In the genomic region with DNA sequence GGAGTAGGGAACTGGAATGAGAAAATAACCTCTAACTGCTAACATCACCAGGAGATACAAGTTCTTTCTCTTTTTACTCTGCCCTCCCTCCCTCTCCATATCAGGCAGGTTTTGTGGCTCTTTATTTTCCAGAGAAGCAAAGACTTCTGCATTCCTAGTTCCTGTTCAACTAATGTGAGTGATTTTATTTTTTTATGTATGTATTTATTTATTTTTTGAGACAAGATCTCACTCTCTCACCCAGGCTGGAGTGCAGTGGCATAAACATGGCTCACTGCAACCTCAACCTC, we compare ENCODE assay signal across 1 cellular context.
TF ChIP-seq lines count a peak whose summit lies in the region.

No MANE protein-coding gene starts in this region.

TF ChIP-seq in endothelial cell of umbilical vein, 7 proteins besides CTCF, POLR2A, EP300 and RAD21:
- TF ChIP-seq FOS (IDR thresholded peaks at IDR 0.05; ENCODE audit: borderline replicate concordance, insufficient read depth, low read length) (no peak), EZH2 (IDR thresholded peaks at IDR 0.05; ENCODE audit: borderline replicate concordance, low read depth, low read length, severe bottlenecking) (no peak), POLR2AphosphoS5 (IDR thresholded peaks at IDR 0.05; ENCODE audit: insufficient read depth, low read depth, low read length) (no peak), GATA2 (IDR thresholded peaks at IDR 0.05; ENCODE audit: insufficient read depth, insufficient read length, low read depth, low read length) (no peak), MYC (IDR thresholded peaks at IDR 0.05; ENCODE audit: low read depth, low read length) (no peak), JUN (IDR thresholded peaks at IDR 0.05; ENCODE audit: borderline replicate concordance, insufficient read depth, insufficient read length, low read depth) (no peak)
- TF ChIP-seq, protein P1, sequence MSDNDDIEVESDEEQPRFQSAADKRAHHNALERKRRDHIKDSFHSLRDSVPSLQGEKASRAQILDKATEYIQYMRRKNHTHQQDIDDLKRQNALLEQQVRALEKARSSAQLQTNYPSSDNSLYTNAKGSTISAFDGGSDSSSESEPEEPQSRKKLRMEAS (IDR thresholded peaks at IDR 0.05; ENCODE audit: insufficient read depth, insufficient read length) = no peak
